Comparison of ENCODE assay signal across 2 cellular contexts in genomic region chr9:137317979-137318511, GRCh38.
TF ChIP-seq lines count a peak whose summit lies in the region.

No MANE protein-coding gene starts in this region.

TF ChIP-seq in K562, 482 proteins besides CTCF, POLR2A, EP300 and RAD21:
- TF ChIP-seq ZBTB34 (CRISPR knock-in tag; IDR thresholded peaks at IDR 0.05): no peak
- TF ChIP-seq FOXJ3 (CRISPR knock-in tag; IDR thresholded peaks at IDR 0.05): no peak
- TF ChIP-seq CC2D1A (IDR thresholded peaks at IDR 0.05): no peak
- no peak for TF ChIP-seq SMAD2 (IDR thresholded peaks at IDR 0.05; ENCODE audit: low read depth, low read length)
- TF ChIP-seq ARID4B (CRISPR knock-in tag; IDR thresholded peaks at IDR 0.05): no peak
- TF ChIP-seq ZNF740 (CRISPR knock-in tag; IDR thresholded peaks at IDR 0.05): 0 out of 2 replicates have a peak, but pooled peaks have one; percentile 33
- TF ChIP-seq ZNF740 (tag; IDR thresholded peaks at IDR 0.05): no peak
- TF ChIP-seq FIP1L1 (IDR thresholded peaks at IDR 0.05; ENCODE audit: low read depth, low read length, poor library complexity, severe bottlenecking): no peak

TF ChIP-seq in WTC11, 78 proteins besides CTCF, POLR2A, EP300 and RAD21:
- TF ChIP-seq ZNF317 (CRISPR knock-in tag; IDR thresholded peaks at IDR 0.05; ENCODE audit: borderline replicate concordance, low read depth): no peak
- TF ChIP-seq OVOL2 (CRISPR knock-in tag; IDR thresholded peaks at IDR 0.05; ENCODE audit: borderline replicate concordance): no peak
- no peak for TF ChIP-seq TCF7 (CRISPR knock-in tag; IDR thresholded peaks at IDR 0.05; ENCODE audit: low read depth)
- TF ChIP-seq SMAD4 (CRISPR knock-in tag; IDR thresholded peaks at IDR 0.05): no peak
